In the genomic region with DNA sequence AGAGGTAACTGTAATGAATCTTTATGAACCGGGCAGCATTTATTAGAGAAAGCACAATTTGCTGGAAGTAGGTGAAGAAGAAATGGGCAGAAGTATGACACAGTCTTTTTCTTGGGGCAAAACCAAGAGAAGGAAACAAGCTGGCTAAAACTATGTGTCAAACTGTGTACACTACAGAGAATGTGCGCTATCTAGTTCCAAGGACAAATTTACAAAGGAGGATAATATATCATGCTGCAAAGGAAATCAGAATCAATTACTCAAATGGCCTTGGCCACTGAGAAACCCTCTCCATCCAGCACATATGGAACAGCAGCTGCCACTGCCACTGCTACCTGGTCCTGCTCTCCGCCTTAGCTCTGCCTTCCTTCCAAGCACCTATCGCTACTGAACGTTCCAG, we compare ENCODE assay signal across 18 cellular contexts. TPM values are rescaled to one million over a fixed set of nuclear protein-coding genes. Genes with fewer than 3 reads are reported as not detected.
DNase-seq lines count a peak whose midpoint lies in the region; ATAC-seq and TF ChIP-seq lines count a peak whose summit lies in the region.
"Had no signal": no experiment of that assay in that cellular context is flagged by ENCODE, and none has a peak within 500 bp of the region (broad histone marks: within the 10 kb centered on the region; RNA-seq: fewer than 3 reads in every experiment).

No MANE protein-coding gene starts in this region.

- H3K36me3 Mint-ChIP-seq in activated naive CD4-positive, alpha-beta T cell treated with anti-CD3 and anti-CD28 coated beads for 36 hours (ENCODE audit: low read depth) = no peaks in the 10 kb centered on the region
- no peaks in the 10 kb centered on the region for H3K36me3 Mint-ChIP-seq in T-cell
- H3K36me3 Mint-ChIP-seq in activated T-helper 17 cell treated with anti-CD3 and anti-CD28 coated beads, Interleukin-2, amount 50 U/mL, for 72 hours (ENCODE audit: low read depth) = no peaks in the 10 kb centered on the region
- peaks cover 0 to 1% (median 0%) of the 10 kb centered on the region in 5 donors for H3K36me3 Mint-ChIP-seq in naive thymus-derived CD4-positive, alpha-beta T cell
- H3K36me3 Mint-ChIP-seq: CD4-positive, CD25-positive, alpha-beta regulatory T cell had no signal

- TF ChIP-seq CTCF in foreskin keratinocyte (conservative IDR thresholded peaks at IDR 0.05) = no peak
- no peak for TF ChIP-seq CTCF in thyroid gland (IDR thresholded peaks at IDR 0.05)

- intact Hi-C loops in activated naive CD4-positive, alpha-beta T cell treated with anti-CD3 and anti-CD28 coated beads for 36 hours (cut with micrococcal nuclease) = no loop called here
- intact Hi-C loops in naive thymus-derived CD4-positive, alpha-beta T cell (cut with micrococcal nuclease) = no loop called here
- intact Hi-C loops in thyroid gland (cut with DNase I) = no loop called here

- H3K36me3 ChIP-seq in naive thymus-derived CD4-positive, alpha-beta T cell (ENCODE audit: control insufficient read depth in 2 of 3, insufficient read depth in 3 of 3, low read length in 3 of 3) = no peaks in the 10 kb centered on the region
- no peaks in the 10 kb centered on the region for H3K36me3 ChIP-seq in thyroid gland
- H3K36me3 ChIP-seq: BE2C, HAP-1 had no signal

- POLR2A ChIA-PET in T-cell (lab: Charles Lee) = interaction anchor here in 1 of 2 donors (0.6 to 0.8 kb wide), 2 partner anchors 8 to 25 kb away, joined by 4 to 5 read pairs; no protein-coding TSS in a partner anchor
- POLR2A ChIA-PET in naive thymus-derived CD4-positive, alpha-beta T cell (lab: Charles Lee) = no interaction called here

- peak overlapping the region; percentile 41 for H3K4me3 Mint-ChIP-seq in activated naive CD4-positive, alpha-beta T cell treated with anti-CD3 and anti-CD28 coated beads for 36 hours
- H3K4me3 Mint-ChIP-seq in T-cell = no peak overlapping the region
- H3K4me3 Mint-ChIP-seq in activated T-helper 17 cell treated with anti-CD3 and anti-CD28 coated beads, Interleukin-2, amount 50 U/mL, for 72 hours = peak overlapping the region; percentile 11
- peak overlapping the region in 4 of 10 donors; percentile 25 to 55 (median 36) for H3K4me3 Mint-ChIP-seq in naive thymus-derived CD4-positive, alpha-beta T cell
- H3K4me3 Mint-ChIP-seq: CD4-positive, CD25-positive, alpha-beta regulatory T cell had no signal

- H3K4me3 ChIP-seq in naive thymus-derived CD4-positive, alpha-beta T cell (ENCODE audit: low read length) = no peak overlapping the region
- H3K4me3 ChIP-seq in thyroid gland (replicated peaks in 1 of 3) = no peak overlapping the region
- H3K4me3 ChIP-seq: GM23248, HAP-1 had no signal

- no peaks in the 10 kb centered on the region for H3K9me3 Mint-ChIP-seq in activated naive CD4-positive, alpha-beta T cell treated with anti-CD3 and anti-CD28 coated beads for 36 hours
- H3K9me3 Mint-ChIP-seq in T-cell = no peaks in the 10 kb centered on the region
- H3K9me3 Mint-ChIP-seq in activated T-helper 17 cell treated with anti-CD3 and anti-CD28 coated beads, Interleukin-2, amount 50 U/mL, for 72 hours = no peaks in the 10 kb centered on the region
- H3K9me3 Mint-ChIP-seq in naive thymus-derived CD4-positive, alpha-beta T cell = peaks cover 0 to 3% (median 0%) of the 10 kb centered on the region in 11 donors

- ATAC-seq in T-cell (replicated peaks in 1 of 4) = no peak
- no peak for ATAC-seq in activated T-helper 17 cell treated with anti-CD3 and anti-CD28 coated beads, Interleukin-2, amount 50 U/mL, for 72 hours (replicated peaks)
- ATAC-seq in naive thymus-derived CD4-positive, alpha-beta T cell = no peak
- ATAC-seq in foreskin keratinocyte = no peak
- ATAC-seq in HG02885 (IDR thresholded peaks at IDR 0.05; ENCODE audit: poor library complexity, unreplicated experiment) = no peak

- CTCF ChIA-PET in activated naive CD4-positive, alpha-beta T cell treated with anti-CD3 and anti-CD28 coated beads for 36 hours (lab: Charles Lee) = no interaction called here
- CTCF ChIA-PET in T-cell (lab: Charles Lee) = no interaction called here
- CTCF ChIA-PET in naive thymus-derived CD4-positive, alpha-beta T cell (lab: Charles Lee) = no interaction called here

- H3K27ac ChIP-seq in naive thymus-derived CD4-positive, alpha-beta T cell (ENCODE audit: low read depth, low read length) = no peak overlapping the region
- no peak overlapping the region for H3K27ac ChIP-seq in foreskin keratinocyte
- H3K27ac ChIP-seq in thyroid gland = no peak overlapping the region
- H3K27ac ChIP-seq: GM23248, HL-60 had no signal

- H3K9me3 ChIP-seq in naive thymus-derived CD4-positive, alpha-beta T cell (ENCODE audit: control insufficient read depth in 2 of 3, low read length in 3 of 3) = no peaks in the 10 kb centered on the region
- no peaks in the 10 kb centered on the region for H3K9me3 ChIP-seq in thyroid gland
- H3K9me3 ChIP-seq: BE2C, Caco-2, HAP-1 had no signal

- peaks cover 0 to 3% of the 10 kb centered on the region in 2 donors for H3K4me1 ChIP-seq in naive thymus-derived CD4-positive, alpha-beta T cell (ENCODE audit: control insufficient read depth in 2 of 2, insufficient read depth in 2 of 2, low read length in 2 of 2)
- H3K4me1 ChIP-seq in foreskin keratinocyte (no peaks in the 10 kb centered on the region), thyroid gland (no peaks in the 10 kb centered on the region)
- H3K4me1 ChIP-seq: BE2C, Caco-2, HAP-1 had no signal

- no peaks in the 10 kb centered on the region for H3K27me3 ChIP-seq in naive thymus-derived CD4-positive, alpha-beta T cell (ENCODE audit: control insufficient read depth in 2 of 2, insufficient read depth in 2 of 2, low read length in 2 of 2)
- no peaks in the 10 kb centered on the region for H3K27me3 ChIP-seq in foreskin keratinocyte
- H3K27me3 ChIP-seq in thyroid gland = no peaks in the 10 kb centered on the region
- H3K27me3 ChIP-seq: BE2C had no signal

- no peak for DNase-seq in activated naive CD4-positive, alpha-beta T cell treated with anti-CD3 and anti-CD28 coated beads for 36 hours
- no peak for DNase-seq in activated naive CD4-positive, alpha-beta T cell (lab: John Stamatoyannopoulos, UW)
- no peak for DNase-seq in T-cell
- no peak for DNase-seq in naive thymus-derived CD4-positive, alpha-beta T cell
- no peak for DNase-seq in foreskin keratinocyte
- DNase-seq in thyroid gland = no peak
- DNase-seq: ACHN; BE2C; C1 segment of cervical spinal cord; Caco-2; CD4-positive, CD25-positive, alpha-beta regulatory T cell; GM23248 had no signal

- 89% methylated on average over 3 to 5 of the region's 5 CpGs for WGBS in thyroid gland, 2 donors

- H3K27me3 Mint-ChIP-seq in activated naive CD4-positive, alpha-beta T cell treated with anti-CD3 and anti-CD28 coated beads for 36 hours (ENCODE audit: low read depth) = no peaks in the 10 kb centered on the region
- peaks cover 0 to 9% of the 10 kb centered on the region in 2 donors for H3K27me3 Mint-ChIP-seq in T-cell
- no peaks in the 10 kb centered on the region for H3K27me3 Mint-ChIP-seq in activated T-helper 17 cell treated with anti-CD3 and anti-CD28 coated beads, Interleukin-2, amount 50 U/mL, for 72 hours
- H3K27me3 Mint-ChIP-seq in naive thymus-derived CD4-positive, alpha-beta T cell = peaks cover 0 to 14% (median 0%) of the 10 kb centered on the region in 5 donors
- H3K27me3 Mint-ChIP-seq: CD4-positive, CD25-positive, alpha-beta regulatory T cell had no signal

- TF ChIP-seq POLR2A in thyroid gland (IDR thresholded peaks at IDR 0.05) = no peak

- H3K27ac Mint-ChIP-seq in activated naive CD4-positive, alpha-beta T cell treated with anti-CD3 and anti-CD28 coated beads for 36 hours = peak overlapping the region; percentile 47
- H3K27ac Mint-ChIP-seq in T-cell = peak overlapping the region; percentile 83 to 88
- no peak overlapping the region for H3K27ac Mint-ChIP-seq in activated T-helper 17 cell treated with anti-CD3 and anti-CD28 coated beads, Interleukin-2, amount 50 U/mL, for 72 hours
- H3K27ac Mint-ChIP-seq in naive thymus-derived CD4-positive, alpha-beta T cell = peak overlapping the region in 7 of 9 donors; percentile 43 to 87 (median 66)
- H3K27ac Mint-ChIP-seq: CD4-positive, CD25-positive, alpha-beta regulatory T cell had no signal

- peaks cover 12% of the 10 kb centered on the region for H3K4me1 Mint-ChIP-seq in activated naive CD4-positive, alpha-beta T cell treated with anti-CD3 and anti-CD28 coated beads for 36 hours (ENCODE audit: low read depth)
- H3K4me1 Mint-ChIP-seq in T-cell = peaks cover 0 to 16% (median 4%) of the 10 kb centered on the region in 3 donors
- H3K4me1 Mint-ChIP-seq in activated T-helper 17 cell treated with anti-CD3 and anti-CD28 coated beads, Interleukin-2, amount 50 U/mL, for 72 hours = peaks cover 5% of the 10 kb centered on the region
- peaks cover 0 to 14% (median 6%) of the 10 kb centered on the region in 7 donors for H3K4me1 Mint-ChIP-seq in naive thymus-derived CD4-positive, alpha-beta T cell

RNA-seq across cellular contexts. Expression of a gene that starts 17.1 kb away (rescaled TPM):
- 10 to 100 TPM; 47.1 to 50.2 TPM for total RNA-seq in activated naive CD4-positive, alpha-beta T cell treated with anti-CD3 and anti-CD28 coated beads for 36 hours
- 100 to 1,000 TPM in 3 of 5 donors, 10 to 100 TPM in 2; 84.9 to 129 (median 100) TPM for total RNA-seq in T-cell
- 10 to 100 TPM; 72.2 to 87.8 TPM for total RNA-seq in activated T-helper 17 cell treated with anti-CD3 and anti-CD28 coated beads, Interleukin-2, amount 50 U/mL, for 72 hours
- total RNA-seq in naive thymus-derived CD4-positive, alpha-beta T cell = 100 to 1,000 TPM in 3 of 5 experiments, 10 to 100 TPM in 2; 72.7 to 155 (median 103) TPM
- polyA plus RNA-seq in naive thymus-derived CD4-positive, alpha-beta T cell = 10 to 100 TPM; 12.1 to 22.5 TPM
- 20.6 and 21.8 TPM in 2 replicates for total RNA-seq in foreskin keratinocyte
- polyA plus RNA-seq in foreskin keratinocyte = 16.3 and 18.7 TPM in 2 replicates
- 10 to 100 TPM; 47.7 to 93.3 (median 61.1) TPM for total RNA-seq in thyroid gland

RNA-seq across cellular contexts. Expression of a gene that starts 29.4 kb away (rescaled TPM):
- total RNA-seq in activated naive CD4-positive, alpha-beta T cell treated with anti-CD3 and anti-CD28 coated beads for 36 hours = not detected
- total RNA-seq in T-cell = not detected
- total RNA-seq in activated T-helper 17 cell treated with anti-CD3 and anti-CD28 coated beads, Interleukin-2, amount 50 U/mL, for 72 hours = not detected
- not detected for total RNA-seq in naive thymus-derived CD4-positive, alpha-beta T cell
- polyA plus RNA-seq in naive thymus-derived CD4-positive, alpha-beta T cell = not detected
- total RNA-seq in foreskin keratinocyte = not detected in 2 replicates
- polyA plus RNA-seq in foreskin keratinocyte = not detected in 2 replicates
- total RNA-seq in thyroid gland = not detected
- total RNA-seq: Caco-2; CD4-positive, CD25-positive, alpha-beta regulatory T cell; GM23248; H4; HT1080 had no signal
- polyA plus RNA-seq: CD4-positive, CD25-positive, alpha-beta regulatory T cell; GM23248 had no signal

Comparison
In these comparisons a context has a peak if more than half of its experiments do, and no peak if none do; other contexts are left out.
1. H3K4me3 Mint-ChIP-seq: peak in activated naive CD4-positive, alpha-beta T cell treated with anti-CD3 and anti-CD28 coated beads for 36 hours (single experiment) and activated T-helper 17 cell treated with anti-CD3 and anti-CD28 coated beads, Interleukin-2, amount 50 U/mL, for 72 hours (single experiment); none in T-cell (0 of 3).